17 cellular contexts compared by ENCODE assay signal in the genomic region with DNA sequence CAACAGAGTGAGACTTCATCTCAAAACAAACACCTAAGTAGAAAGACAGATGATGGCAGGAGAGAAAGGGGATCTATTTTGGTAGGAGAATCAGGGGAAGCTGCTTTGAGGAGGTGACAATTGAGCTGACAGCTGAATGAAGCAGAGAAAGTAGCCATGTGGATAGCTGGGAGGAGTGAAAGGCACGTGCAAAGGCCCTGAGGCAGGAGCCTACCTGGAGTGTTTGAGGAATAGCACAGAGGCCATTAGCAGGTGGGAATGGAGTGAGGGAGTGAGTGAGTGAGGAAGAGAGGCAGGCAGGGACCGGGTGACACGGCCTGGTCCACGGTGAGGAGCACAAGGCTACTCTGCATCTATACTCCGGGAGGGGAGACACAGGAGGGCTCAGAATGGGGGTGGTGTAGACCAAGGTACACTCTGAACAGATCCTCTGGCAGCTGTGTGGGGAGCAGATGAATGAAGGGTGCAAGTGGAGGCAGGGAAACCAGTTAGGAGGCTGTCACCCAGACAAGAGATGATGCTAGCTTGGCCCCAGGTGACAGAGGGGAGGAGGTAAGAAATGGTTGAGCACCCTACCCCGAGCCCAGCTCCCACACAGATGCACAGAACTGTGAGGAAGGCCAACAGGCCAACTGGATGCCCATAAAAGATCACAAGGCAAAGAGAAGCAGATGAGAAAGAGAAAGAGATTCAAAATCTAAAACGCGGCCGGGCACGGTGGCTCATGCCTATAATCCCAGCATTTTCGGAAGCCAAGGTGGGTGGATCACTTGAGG. TPM values are rescaled to one million over a fixed set of nuclear protein-coding genes. Genes with fewer than 3 reads are reported as not detected.
DNase-seq lines count a peak whose midpoint lies in the region; ATAC-seq lines count a peak whose summit lies in the region.
"Had no signal": no experiment of that assay in that cellular context is flagged by ENCODE, and none has a peak within 500 bp of the region (broad histone marks: within the 10 kb centered on the region; RNA-seq: fewer than 3 reads in every experiment).

No MANE protein-coding gene starts in this region.

- no peaks in the 10 kb centered on the region for H3K9me3 Mint-ChIP-seq in stimulated activated naive CD8-positive, alpha-beta T cell treated with anti-CD3 and anti-CD28 coated beads, Interleukin-15, Interleukin-2, amounts not matched to agents 100 ng/mL and 50 ng/mL, for 24 hours
- H3K9me3 Mint-ChIP-seq in effector memory CD8-positive, alpha-beta T cell: no peaks in the 10 kb centered on the region

- no peak overlapping the region for H3K4me3 ChIP-seq in SJCRH30
- H3K4me3 ChIP-seq: psoas muscle had no signal

- peaks cover 86% of the 10 kb centered on the region for H3K4me1 Mint-ChIP-seq in stimulated activated naive CD8-positive, alpha-beta T cell treated with anti-CD3 and anti-CD28 coated beads, Interleukin-15, Interleukin-2, amounts not matched to agents 100 ng/mL and 50 ng/mL, for 24 hours (ENCODE audit: low read depth)
- H3K4me1 Mint-ChIP-seq in T-helper 17 cell: peaks cover 76% of the 10 kb centered on the region
- peaks cover 78 to 93% of the 10 kb centered on the region in 2 donors for H3K4me1 Mint-ChIP-seq in effector memory CD8-positive, alpha-beta T cell (ENCODE audit: low read depth in 2 of 2)

- H3K27ac ChIP-seq in SJCRH30: no peak overlapping the region
- H3K27ac ChIP-seq: foreskin keratinocyte, psoas muscle had no signal

- H3K27me3 ChIP-seq in SJCRH30: peaks cover 30% of the 10 kb centered on the region; the same call in 1 of the 2 replicates

- no peaks in the 10 kb centered on the region for H3K27me3 Mint-ChIP-seq in stimulated activated naive CD8-positive, alpha-beta T cell treated with anti-CD3 and anti-CD28 coated beads, Interleukin-15, Interleukin-2, amounts not matched to agents 100 ng/mL and 50 ng/mL, for 24 hours
- H3K27me3 Mint-ChIP-seq in T-helper 17 cell: no peaks in the 10 kb centered on the region
- H3K27me3 Mint-ChIP-seq in effector memory CD8-positive, alpha-beta T cell: no peaks in the 10 kb centered on the region

- H3K27ac Mint-ChIP-seq in stimulated activated naive CD8-positive, alpha-beta T cell treated with anti-CD3 and anti-CD28 coated beads, Interleukin-15, Interleukin-2, amounts not matched to agents 100 ng/mL and 50 ng/mL, for 24 hours: peak overlapping the region; percentile 95
- H3K27ac Mint-ChIP-seq in T-helper 17 cell: peak overlapping the region; percentile 94
- H3K27ac Mint-ChIP-seq in effector memory CD8-positive, alpha-beta T cell: peak overlapping the region; percentile 87 to 97

- H3K4me1 ChIP-seq in SJCRH30: no peaks in the 10 kb centered on the region
- H3K4me1 ChIP-seq: foreskin keratinocyte had no signal

- peak overlapping the region; percentile 52 for H3K4me3 Mint-ChIP-seq in stimulated activated naive CD8-positive, alpha-beta T cell treated with anti-CD3 and anti-CD28 coated beads, Interleukin-15, Interleukin-2, amounts not matched to agents 100 ng/mL and 50 ng/mL, for 24 hours
- H3K4me3 Mint-ChIP-seq in T-helper 17 cell: peak overlapping the region; percentile 80
- H3K4me3 Mint-ChIP-seq in effector memory CD8-positive, alpha-beta T cell: peak overlapping the region; percentile 72 to 76

- DNase-seq in stimulated activated naive CD8-positive, alpha-beta T cell treated with anti-CD3 and anti-CD28 coated beads, Interleukin-15, Interleukin-2, amounts not matched to agents 100 U/mL and 50 U/mL, for 24 hours: no peak
- DNase-seq in T-helper 17 cell (no peak), SJCRH30 (no peak), GOT3 (lab: John Stamatoyannopoulos, UW) (no peak)
- no peak for DNase-seq in effector memory CD8-positive, alpha-beta T cell
- DNase-seq: AML-193, amniotic stem cell, cerebellar nuclear complex, DMS79 treated with DMSO at 0.1 percent for 48 hours, foreskin keratinocyte, left ventricle myocardium superior, NCI-H1436 treated with DMSO at 0.1 percent for 48 hours, NCI-H446 treated with DMSO at 0.1 percent for 48 hours, psoas muscle had no signal

- H3K9me3 ChIP-seq in T-helper 17 cell (ENCODE audit: control insufficient read depth, low read length, poor library complexity, severe bottlenecking) (no peaks in the 10 kb centered on the region), SJCRH30 (replicated peaks) (no peaks in the 10 kb centered on the region)
- H3K9me3 ChIP-seq: psoas muscle had no signal

- no peaks in the 10 kb centered on the region for H3K36me3 ChIP-seq in SJCRH30

- ATAC-seq in stimulated activated naive CD8-positive, alpha-beta T cell treated with anti-CD3 and anti-CD28 coated beads, Interleukin-15, Interleukin-2, amounts not matched to agents 100 U/mL and 50 U/mL, for 24 hours: no peak
- no peak for ATAC-seq in T-helper 17 cell
- no peak for ATAC-seq in effector memory CD8-positive, alpha-beta T cell (replicated peaks)
- no peak for ATAC-seq in GM18873 (IDR thresholded peaks at IDR 0.05; ENCODE audit: low FRiP score, unreplicated experiment)
- ATAC-seq: foreskin keratinocyte, psoas muscle had no signal

- H3K36me3 Mint-ChIP-seq in stimulated activated naive CD8-positive, alpha-beta T cell treated with anti-CD3 and anti-CD28 coated beads, Interleukin-15, Interleukin-2, amounts not matched to agents 100 ng/mL and 50 ng/mL, for 24 hours (ENCODE audit: low read depth): peaks cover 50% of the 10 kb centered on the region
- H3K36me3 Mint-ChIP-seq in T-helper 17 cell (ENCODE audit: low read depth): peaks cover 6% of the 10 kb centered on the region
- peaks cover 51% of the 10 kb centered on the region for H3K36me3 Mint-ChIP-seq in effector memory CD8-positive, alpha-beta T cell (ENCODE audit: insufficient read depth)

RNA-seq across cellular contexts. Expression of a gene that starts 43.6 kb away (rescaled TPM):
- total RNA-seq in T-helper 17 cell: 10 to 100 TPM; 51.0 to 58.7 TPM
- total RNA-seq in SJCRH30 (2014; rRNA removed; shearing (Covaris generic)): not detected in 2 replicates
- total RNA-seq: myocyte had no signal

Comparison
In these comparisons a context has a peak if more than half of its experiments do, and no peak if none do; other contexts are left out.
1. RNA of a gene that starts 43.6 kb away (total RNA-seq): 51.0 to 58.7 TPM in T-helper 17 cell; not detected in SJCRH30; every median in the first group is over 10 times any median in the second.
2. Peak in every context shown above with its lines, with median percentiles within 50 percentile points of each other: H3K27ac Mint-ChIP-seq and H3K4me3 Mint-ChIP-seq.